Comparison of ENCODE assay signal across 15 cellular contexts in the genomic region with DNA sequence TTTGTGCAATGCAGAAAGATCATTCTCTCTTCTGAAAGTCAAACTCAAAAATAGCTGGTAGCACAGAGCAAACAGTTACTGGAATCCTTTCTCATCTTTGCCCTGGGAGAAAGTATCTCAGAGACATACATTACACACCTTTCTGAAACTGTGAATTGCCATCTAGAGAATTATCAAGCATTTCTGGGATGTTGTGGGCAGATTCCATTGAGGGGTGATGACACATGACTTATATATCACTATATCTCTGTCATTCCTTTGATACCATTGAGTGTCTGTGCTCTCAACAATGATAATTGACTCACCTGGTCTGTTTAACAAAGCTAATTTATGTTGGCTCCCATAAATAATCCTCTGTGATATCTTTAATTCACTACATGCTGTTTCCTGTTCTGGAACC. TPM values are rescaled to one million over a fixed set of nuclear protein-coding genes. Genes with fewer than 3 reads are reported as not detected.
DNase-seq lines count a peak whose midpoint lies in the region; ATAC-seq and TF ChIP-seq lines count a peak whose summit lies in the region.
"Had no signal": no experiment of that assay in that cellular context is flagged by ENCODE, and none has a peak within 500 bp of the region (broad histone marks: within the 10 kb centered on the region; RNA-seq: fewer than 3 reads in every experiment).

No MANE protein-coding gene starts in this region.

- no peak overlapping the region for H3K14ac ChIP-seq in neuronal stem cell (ENCODE audit: low read length)

- H3K36me3 ChIP-seq in RWPE2 (ENCODE audit: low read depth): no peaks in the 10 kb centered on the region
- H3K36me3 ChIP-seq in mesendoderm (ENCODE audit: control insufficient read depth, insufficient read depth, low read length): no peaks in the 10 kb centered on the region
- H3K36me3 ChIP-seq in neuronal stem cell (replicated peaks in 1 of 2; ENCODE audit: control insufficient read depth in 2 of 2, insufficient read depth in 2 of 2, low read length in 2 of 2): peaks cover 0 to 87% of the 10 kb centered on the region in 2 donors

- no peaks in the 10 kb centered on the region for H3K27me3 Mint-ChIP-seq in activated CD8-positive, alpha-beta memory T cell treated with anti-CD3 and anti-CD28 coated beads, Interleukin-2, amount 10 ng/mL, durations not matched to agents 7 days and 5 days

- H3K79me1 ChIP-seq in mesendoderm (ENCODE audit: low read length) (no peaks in the 10 kb centered on the region), neuronal stem cell (ENCODE audit: low read depth, low read length) (no peaks in the 10 kb centered on the region)

- CTCF ChIA-PET in activated CD8-positive, alpha-beta memory T cell treated with anti-CD3 and anti-CD28 coated beads, Interleukin-2, amount 10 ng/mL, durations not matched to agents 7 days and 5 days (lab: Charles Lee): no interaction called here

- no peak overlapping the region for H3K27ac Mint-ChIP-seq in stimulated activated effector memory CD8-positive, alpha-beta T cell treated with anti-CD3 and anti-CD28 coated beads, Interleukin-12 subunit alpha, Interleukin-12 subunit beta, amount 100 ng/mL, for 72 hours
- no peak overlapping the region for H3K27ac Mint-ChIP-seq in activated CD8-positive, alpha-beta memory T cell treated with anti-CD3 and anti-CD28 coated beads, Interleukin-2, amount 10 ng/mL, durations not matched to agents 7 days and 5 days
- H3K27ac Mint-ChIP-seq: CD4-positive, alpha-beta T cell; GM23338; HFFc6 had no signal

- H3K4me1 ChIP-seq in RWPE2 (ENCODE audit: insufficient read depth, poor library complexity, severe bottlenecking): peaks cover 32% of the 10 kb centered on the region
- H3K4me1 ChIP-seq in foreskin keratinocyte: peaks cover 35% of the 10 kb centered on the region
- no peaks in the 10 kb centered on the region for H3K4me1 ChIP-seq in mesendoderm (ENCODE audit: control insufficient read depth, low read depth, low read length)
- peaks cover 2 to 10% of the 10 kb centered on the region in 2 donors for H3K4me1 ChIP-seq in neuronal stem cell (ENCODE audit: control insufficient read depth in 2 of 2, insufficient read depth in 1 of 2, low read depth in 1 of 2, low read length in 2 of 2)
- H3K4me1 ChIP-seq: Caco-2 had no signal

- H3K27ac ChIP-seq in RWPE2 (ENCODE audit: poor library complexity, severe bottlenecking) (peak overlapping the region; percentile 63), foreskin keratinocyte (peak overlapping the region; percentile 7), mesendoderm (ENCODE audit: low read depth, low read length) (no peak overlapping the region), neuronal stem cell (replicated peaks; ENCODE audit: low read length) (no peak overlapping the region)
- H3K27ac ChIP-seq: C4-2B had no signal

- no peak overlapping the region for H4K91ac ChIP-seq in neuronal stem cell (ENCODE audit: low read depth, low read length, poor library complexity)

- no peaks in the 10 kb centered on the region for H3K4me1 Mint-ChIP-seq in stimulated activated effector memory CD8-positive, alpha-beta T cell treated with anti-CD3 and anti-CD28 coated beads, Interleukin-12 subunit alpha, Interleukin-12 subunit beta, amount 100 ng/mL, for 72 hours
- no peaks in the 10 kb centered on the region for H3K4me1 Mint-ChIP-seq in activated CD8-positive, alpha-beta memory T cell treated with anti-CD3 and anti-CD28 coated beads, Interleukin-2, amount 10 ng/mL, durations not matched to agents 7 days and 5 days

- H2AK5ac ChIP-seq in mesendoderm (ENCODE audit: low read length) (no peak overlapping the region), neuronal stem cell (ENCODE audit: low read depth, low read length) (no peak overlapping the region)

- peak; percentile 25 for DNase-seq in NCI-H226
- no peak for DNase-seq in RWPE2 (ENCODE audit: low spot score)
- peak in 1 of 2 donors; percentile 83 for DNase-seq in foreskin keratinocyte
- peak; percentile 18 for DNase-seq in mesendoderm
- no peak for DNase-seq in stimulated activated effector memory CD8-positive, alpha-beta T cell treated with anti-CD3 and anti-CD28 coated beads, Interleukin-12 subunit alpha, Interleukin-12 subunit beta, amount 100 ng/mL, for 72 hours (ENCODE audit: low spot score in 2 of 2)
- DNase-seq in neuronal stem cell (ENCODE audit: low spot score): no peak
- no peak for DNase-seq in activated CD8-positive, alpha-beta memory T cell treated with anti-CD3 and anti-CD28 coated beads, Interleukin-2, amount 10 ng/mL, durations not matched to agents 7 days and 5 days
- DNase-seq: ACHN; Caco-2; CD4-positive, alpha-beta T cell; HCEC 1CT; HFFc6; IMR-90 had no signal

- H3K27me3 ChIP-seq in RWPE2 (ENCODE audit: insufficient read depth, poor library complexity, severe bottlenecking) (no peaks in the 10 kb centered on the region), foreskin keratinocyte (no peaks in the 10 kb centered on the region), mesendoderm (ENCODE audit: insufficient read depth, low read length, poor library complexity) (no peaks in the 10 kb centered on the region), neuronal stem cell (ENCODE audit: control insufficient read depth in 3 of 3, insufficient read depth in 3 of 3, low read depth in 1 of 3, low read length in 3 of 3) (no peaks in the 10 kb centered on the region)

- H2AFZ ChIP-seq in neuronal stem cell (ENCODE audit: low read length): no peak overlapping the region
- H2AFZ ChIP-seq: GM23338 had no signal

- H2BK15ac ChIP-seq in mesendoderm (replicated peaks; ENCODE audit: low read depth) (no peak overlapping the region), neuronal stem cell (ENCODE audit: low read length) (no peak overlapping the region)

- H3K4me3 ChIP-seq in RWPE2 (ENCODE audit: severe bottlenecking) (no peak overlapping the region), mesendoderm (ENCODE audit: low read length) (no peak overlapping the region), neuronal stem cell (ENCODE audit: low read length in 2 of 2) (no peak overlapping the region)
- H3K4me3 ChIP-seq: GM23338 had no signal

- H3K23ac ChIP-seq in mesendoderm (ENCODE audit: low read length) (no peak overlapping the region), neuronal stem cell (ENCODE audit: low read depth, low read length, poor library complexity) (no peak overlapping the region)

- no peak overlapping the region for H3K56ac ChIP-seq in mesendoderm (ENCODE audit: low read length)

- no peak overlapping the region for H3K9ac ChIP-seq in mesendoderm (ENCODE audit: low read length)
- no peak overlapping the region for H3K9ac ChIP-seq in neuronal stem cell (ENCODE audit: low read depth, low read length, poor library complexity)

- no peak overlapping the region for H3K4me2 ChIP-seq in mesendoderm (ENCODE audit: low read length)
- H3K4me2 ChIP-seq in neuronal stem cell (ENCODE audit: insufficient read depth, low read length, poor library complexity, severe bottlenecking): no peak overlapping the region
- H3K4me2 ChIP-seq: GM23338 had no signal

- no peak overlapping the region for H2BK5ac ChIP-seq in mesendoderm (ENCODE audit: low read length)
- no peak overlapping the region for H2BK5ac ChIP-seq in neuronal stem cell (ENCODE audit: low read length)

- ATAC-seq in RWPE2 (ENCODE audit: low read depth): peak; percentile 48; the same call in 2 of the 3 replicates
- ATAC-seq in foreskin keratinocyte: peak; percentile 81
- ATAC-seq in stimulated activated effector memory CD8-positive, alpha-beta T cell treated with anti-CD3 and anti-CD28 coated beads, Interleukin-12 subunit alpha, Interleukin-12 subunit beta, amount 100 ng/mL, for 72 hours: no peak
- no peak for ATAC-seq in activated CD8-positive, alpha-beta memory T cell treated with anti-CD3 and anti-CD28 coated beads, Interleukin-2, amount 10 ng/mL, durations not matched to agents 7 days and 5 days
- ATAC-seq: GM23338 had no signal

- no peak overlapping the region for H2BK12ac ChIP-seq in neuronal stem cell (ENCODE audit: low read length)

- H3K79me2 ChIP-seq in mesendoderm (ENCODE audit: control insufficient read depth, insufficient read depth, low read length): no peaks in the 10 kb centered on the region

- H4K5ac ChIP-seq in mesendoderm (ENCODE audit: low read length): no peak overlapping the region

- H3K9me3 ChIP-seq in RWPE2 (ENCODE audit: severe bottlenecking) (no peaks in the 10 kb centered on the region), neuronal stem cell (replicated peaks in 1 of 2; ENCODE audit: control insufficient read depth in 2 of 2, insufficient read depth in 1 of 2, low read depth in 1 of 2, low read length in 2 of 2) (no peaks in the 10 kb centered on the region)
- H3K9me3 ChIP-seq: Caco-2 had no signal

- no peak overlapping the region for H3K4me3 Mint-ChIP-seq in stimulated activated effector memory CD8-positive, alpha-beta T cell treated with anti-CD3 and anti-CD28 coated beads, Interleukin-12 subunit alpha, Interleukin-12 subunit beta, amount 100 ng/mL, for 72 hours
- no peak overlapping the region for H3K4me3 Mint-ChIP-seq in activated CD8-positive, alpha-beta memory T cell treated with anti-CD3 and anti-CD28 coated beads, Interleukin-2, amount 10 ng/mL, durations not matched to agents 7 days and 5 days
- H3K4me3 Mint-ChIP-seq: CD4-positive, alpha-beta T cell; GM23338; HFFc6 had no signal

- H4K8ac ChIP-seq in mesendoderm (ENCODE audit: low read depth, low read length): no peak overlapping the region
- H4K8ac ChIP-seq in neuronal stem cell (ENCODE audit: low read depth, low read length): no peak overlapping the region

- no peak overlapping the region for H3K18ac ChIP-seq in mesendoderm (ENCODE audit: low read length)
- no peak overlapping the region for H3K18ac ChIP-seq in neuronal stem cell (ENCODE audit: low read length)

- no peaks in the 10 kb centered on the region for H3K36me3 Mint-ChIP-seq in stimulated activated effector memory CD8-positive, alpha-beta T cell treated with anti-CD3 and anti-CD28 coated beads, Interleukin-12 subunit alpha, Interleukin-12 subunit beta, amount 100 ng/mL, for 72 hours
- no peaks in the 10 kb centered on the region for H3K36me3 Mint-ChIP-seq in activated CD8-positive, alpha-beta memory T cell treated with anti-CD3 and anti-CD28 coated beads, Interleukin-2, amount 10 ng/mL, durations not matched to agents 7 days and 5 days

- H3K9me3 Mint-ChIP-seq in stimulated activated effector memory CD8-positive, alpha-beta T cell treated with anti-CD3 and anti-CD28 coated beads, Interleukin-12 subunit alpha, Interleukin-12 subunit beta, amount 100 ng/mL, for 72 hours: peaks cover 4% of the 10 kb centered on the region
- H3K9me3 Mint-ChIP-seq in activated CD8-positive, alpha-beta memory T cell treated with anti-CD3 and anti-CD28 coated beads, Interleukin-2, amount 10 ng/mL, durations not matched to agents 7 days and 5 days (ENCODE audit: low read depth): no peaks in the 10 kb centered on the region
- H3K9me3 Mint-ChIP-seq: CD4-positive, alpha-beta T cell; GM23338; HFFc6 had no signal

- H3K4ac ChIP-seq in mesendoderm (ENCODE audit: low read depth, low read length): no peak overlapping the region
- no peak overlapping the region for H3K4ac ChIP-seq in neuronal stem cell (ENCODE audit: low read length)

- H2BK120ac ChIP-seq in mesendoderm (ENCODE audit: low read depth, low read length) (no peak overlapping the region), neuronal stem cell (ENCODE audit: low read depth, low read length) (no peak overlapping the region)

- TF ChIP-seq CTCF in RWPE2 (IDR thresholded peaks at IDR 0.05; ENCODE audit: poor library complexity, severe bottlenecking) (no peak), foreskin keratinocyte (conservative IDR thresholded peaks at IDR 0.05) (no peak)

RNA-seq across cellular contexts. Expression of a gene that starts 13.0 kb away (rescaled TPM):
- 22.6 and 26.9 TPM in 2 replicates for total RNA-seq in foreskin keratinocyte
- polyA plus RNA-seq in foreskin keratinocyte: 4.5 and 6.0 TPM in 2 replicates
- polyA plus RNA-seq in mesendoderm (2013, experiment 1 of 2): 23.4 TPM
- polyA plus RNA-seq in mesendoderm (2013, experiment 2 of 2): 23.2 TPM
- 0.73 TPM for polyA plus RNA-seq in neuronal stem cell (2013, experiment 1 of 2)
- 0.82 TPM for polyA plus RNA-seq in neuronal stem cell (2013, experiment 2 of 2)
- not detected for total RNA-seq in activated CD8-positive, alpha-beta memory T cell treated with anti-CD3 and anti-CD28 coated beads, Interleukin-2, amount 10 ng/mL, durations not matched to agents 7 days and 5 days
- total RNA-seq: CD4-positive, alpha-beta T cell had no signal

Comparison
In these comparisons a context has a peak if more than half of its experiments do, and no peak if none do; other contexts are left out.
1. DNase-seq: peak in NCI-H226 (single experiment) and mesendoderm (single experiment); none in RWPE2 (single experiment), stimulated activated effector memory CD8-positive, alpha-beta T cell treated with anti-CD3 and anti-CD28 coated beads, Interleukin-12 subunit alpha, Interleukin-12 subunit beta, amount 100 ng/mL, for 72 hours (0 of 2), neuronal stem cell (single experiment) and activated CD8-positive, alpha-beta memory T cell treated with anti-CD3 and anti-CD28 coated beads, Interleukin-2, amount 10 ng/mL, durations not matched to agents 7 days and 5 days (single experiment).
2. ATAC-seq: peak in RWPE2 (single experiment) and foreskin keratinocyte (single experiment); none in stimulated activated effector memory CD8-positive, alpha-beta T cell treated with anti-CD3 and anti-CD28 coated beads, Interleukin-12 subunit alpha, Interleukin-12 subunit beta, amount 100 ng/mL, for 72 hours (single experiment) and activated CD8-positive, alpha-beta memory T cell treated with anti-CD3 and anti-CD28 coated beads, Interleukin-2, amount 10 ng/mL, durations not matched to agents 7 days and 5 days (single experiment).
3. H3K27ac ChIP-seq: peak in RWPE2 (single experiment) and foreskin keratinocyte (single experiment); none in mesendoderm (single experiment) and neuronal stem cell (single experiment).
4. RNA of a gene that starts 13.0 kb away (total RNA-seq): 22.6 to 26.9 TPM in foreskin keratinocyte; not detected in activated CD8-positive, alpha-beta memory T cell treated with anti-CD3 and anti-CD28 coated beads, Interleukin-2, amount 10 ng/mL, durations not matched to agents 7 days and 5 days; every median in the first group is over 10 times any median in the second.